ENCODE assay signal across 1 cellular context in the genomic region with DNA sequence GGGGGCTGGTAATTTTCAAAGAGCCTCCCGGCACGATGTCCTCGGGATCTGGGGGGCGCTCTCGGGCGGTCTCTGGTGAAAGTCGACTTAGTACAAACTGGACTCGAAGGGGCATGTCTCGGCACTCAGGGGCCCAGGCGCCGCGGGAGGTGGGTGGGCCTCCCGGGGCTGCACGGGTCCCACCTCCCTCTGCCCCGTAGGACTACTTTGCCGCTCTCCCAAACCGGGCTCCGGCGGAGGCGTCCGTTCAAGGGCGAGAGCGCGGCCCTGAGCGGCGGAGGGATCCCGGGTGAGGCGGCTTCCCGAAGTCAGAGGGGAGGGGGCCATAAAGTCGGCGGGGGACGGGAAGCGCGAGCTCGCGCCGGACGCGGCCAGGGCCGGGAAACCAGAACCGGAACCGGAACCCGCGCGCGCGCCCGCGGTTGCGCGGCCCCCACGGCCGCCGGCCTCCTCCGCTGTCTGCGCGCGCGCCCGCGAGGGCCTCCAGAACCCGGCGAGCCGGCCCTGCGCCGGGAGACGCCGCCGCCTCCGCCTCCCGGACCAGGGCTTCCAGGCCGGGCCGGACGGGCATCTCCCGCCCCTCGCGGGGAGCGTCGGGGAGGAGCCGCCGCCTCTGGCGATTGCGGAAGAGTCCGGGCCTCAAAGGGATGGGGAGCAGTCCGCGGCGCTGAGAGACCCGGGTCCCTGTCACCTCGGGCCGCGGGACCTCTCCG.
A peak's percentile ranks its signal among the peaks of the same experiment; 100 is the strongest.
TF ChIP-seq lines count a peak whose summit lies in the region.

ARHGEF12 (plus strand) TSS at position 486 of the 713 bp plus-strand sequence. CDS start 831 bp downstream, outside the sequence.

TF ChIP-seq in HEK293, 187 proteins besides CTCF, POLR2A, EP300 and RAD21 (continued from another document and continues in another):
- peak; percentile 77; the same call in 1 of the 2 replicates for TF ChIP-seq INSM2 (tag by site-specific recombination; IDR thresholded peaks at IDR 0.05)
- TF ChIP-seq PRDM2 (tag by site-specific recombination; IDR thresholded peaks at IDR 0.05; ENCODE audit: borderline replicate concordance): no peak
- no peak for TF ChIP-seq ZNF175 (tag by site-specific recombination; IDR thresholded peaks at IDR 0.05)
- TF ChIP-seq, protein P1, sequence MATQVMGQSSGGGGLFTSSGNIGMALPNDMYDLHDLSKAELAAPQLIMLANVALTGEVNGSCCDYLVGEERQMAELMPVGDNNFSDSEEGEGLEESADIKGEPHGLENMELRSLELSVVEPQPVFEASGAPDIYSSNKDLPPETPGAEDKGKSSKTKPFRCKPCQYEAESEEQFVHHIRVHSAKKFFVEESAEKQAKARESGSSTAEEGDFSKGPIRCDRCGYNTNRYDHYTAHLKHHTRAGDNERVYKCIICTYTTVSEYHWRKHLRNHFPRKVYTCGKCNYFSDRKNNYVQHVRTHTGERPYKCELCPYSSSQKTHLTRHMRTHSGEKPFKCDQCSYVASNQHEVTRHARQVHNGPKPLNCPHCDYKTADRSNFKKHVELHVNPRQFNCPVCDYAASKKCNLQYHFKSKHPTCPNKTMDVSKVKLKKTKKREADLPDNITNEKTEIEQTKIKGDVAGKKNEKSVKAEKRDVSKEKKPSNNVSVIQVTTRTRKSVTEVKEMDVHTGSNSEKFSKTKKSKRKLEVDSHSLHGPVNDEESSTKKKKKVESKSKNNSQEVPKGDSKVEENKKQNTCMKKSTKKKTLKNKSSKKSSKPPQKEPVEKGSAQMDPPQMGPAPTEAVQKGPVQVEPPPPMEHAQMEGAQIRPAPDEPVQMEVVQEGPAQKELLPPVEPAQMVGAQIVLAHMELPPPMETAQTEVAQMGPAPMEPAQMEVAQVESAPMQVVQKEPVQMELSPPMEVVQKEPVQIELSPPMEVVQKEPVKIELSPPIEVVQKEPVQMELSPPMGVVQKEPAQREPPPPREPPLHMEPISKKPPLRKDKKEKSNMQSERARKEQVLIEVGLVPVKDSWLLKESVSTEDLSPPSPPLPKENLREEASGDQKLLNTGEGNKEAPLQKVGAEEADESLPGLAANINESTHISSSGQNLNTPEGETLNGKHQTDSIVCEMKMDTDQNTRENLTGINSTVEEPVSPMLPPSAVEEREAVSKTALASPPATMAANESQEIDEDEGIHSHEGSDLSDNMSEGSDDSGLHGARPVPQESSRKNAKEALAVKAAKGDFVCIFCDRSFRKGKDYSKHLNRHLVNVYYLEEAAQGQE (tag by site-specific recombination; IDR thresholded peaks at IDR 0.05): peak; percentile 55; the same call in 1 of the 2 replicates
- peak; percentile 35; the same call in 1 of the 2 replicates for TF ChIP-seq SCRT2 (tag by site-specific recombination; IDR thresholded peaks at IDR 0.05)
- no peak for TF ChIP-seq ZNF830 (tag by site-specific recombination; IDR thresholded peaks at IDR 0.05; ENCODE audit: low read depth)
- TF ChIP-seq ZNF239 (tag by site-specific recombination; IDR thresholded peaks at IDR 0.05): peak; percentile 67; the same call in 1 of the 2 replicates
- TF ChIP-seq KLF8 (tag by site-specific recombination; IDR thresholded peaks at IDR 0.05): peak; percentile 92
- no peak for TF ChIP-seq ZSCAN4 (tag by site-specific recombination; IDR thresholded peaks at IDR 0.05)
- TF ChIP-seq ZNF18 (tag by site-specific recombination; IDR thresholded peaks at IDR 0.05): peak; percentile 26; the same call in 1 of the 2 replicates
- no peak for TF ChIP-seq ZNF266 (tag by site-specific recombination; IDR thresholded peaks at IDR 0.05; ENCODE audit: low read depth)
- TF ChIP-seq GLIS1 (tag by site-specific recombination; IDR thresholded peaks at IDR 0.05): peak; percentile 97
- no peak for TF ChIP-seq HOXD13 (CRISPR knock-in tag; IDR thresholded peaks at IDR 0.05; ENCODE audit: borderline replicate concordance)
- TF ChIP-seq ZNF335 (tag by site-specific recombination; conservative IDR thresholded peaks at IDR 0.05): peak; percentile 62
- peak; percentile 77; the same call in 1 of the 2 replicates for TF ChIP-seq KLF7 (tag by site-specific recombination; IDR thresholded peaks at IDR 0.05; ENCODE audit: borderline replicate concordance)
- TF ChIP-seq ZNF610 (tag by site-specific recombination; IDR thresholded peaks at IDR 0.05; ENCODE audit: borderline replicate concordance): peak; percentile 98
- 0 out of 2 replicates have a peak, but pooled peaks have one; percentile 43 for TF ChIP-seq ZNF174 (tag by site-specific recombination; IDR thresholded peaks at IDR 0.05)
- peak; percentile 92; the same call in 1 of the 2 replicates for TF ChIP-seq ZNF561 (tag by site-specific recombination; IDR thresholded peaks at IDR 0.05; ENCODE audit: borderline replicate concordance)
- TF ChIP-seq, protein P2, sequence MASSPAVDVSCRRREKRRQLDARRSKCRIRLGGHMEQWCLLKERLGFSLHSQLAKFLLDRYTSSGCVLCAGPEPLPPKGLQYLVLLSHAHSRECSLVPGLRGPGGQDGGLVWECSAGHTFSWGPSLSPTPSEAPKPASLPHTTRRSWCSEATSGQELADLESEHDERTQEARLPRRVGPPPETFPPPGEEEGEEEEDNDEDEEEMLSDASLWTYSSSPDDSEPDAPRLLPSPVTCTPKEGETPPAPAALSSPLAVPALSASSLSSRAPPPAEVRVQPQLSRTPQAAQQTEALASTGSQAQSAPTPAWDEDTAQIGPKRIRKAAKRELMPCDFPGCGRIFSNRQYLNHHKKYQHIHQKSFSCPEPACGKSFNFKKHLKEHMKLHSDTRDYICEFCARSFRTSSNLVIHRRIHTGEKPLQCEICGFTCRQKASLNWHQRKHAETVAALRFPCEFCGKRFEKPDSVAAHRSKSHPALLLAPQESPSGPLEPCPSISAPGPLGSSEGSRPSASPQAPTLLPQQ (tag by site-specific recombination; IDR thresholded peaks at IDR 0.05): peak; percentile 97
- TF ChIP-seq ZNF623 (tag by site-specific recombination; IDR thresholded peaks at IDR 0.05): no peak; the same call in 1 of the 2 replicates
- no peak for TF ChIP-seq ZNF473 (tag by site-specific recombination; IDR thresholded peaks at IDR 0.05)
- TF ChIP-seq SETDB1 (IDR thresholded peaks at IDR 0.05; ENCODE audit: insufficient read length, low read length): no peak
- no peak for TF ChIP-seq ZNF791 (tag by site-specific recombination; IDR thresholded peaks at IDR 0.05)
- peak; percentile 70; the same call in 1 of the 2 replicates for TF ChIP-seq ZIC2 (tag by site-specific recombination; IDR thresholded peaks at IDR 0.05)
- TF ChIP-seq KLF9 (tag by site-specific recombination; IDR thresholded peaks at IDR 0.05; ENCODE audit: low read depth): peak; percentile 58
- TF ChIP-seq ZNF654 (tag by site-specific recombination; IDR thresholded peaks at IDR 0.05; ENCODE audit: low read depth): no peak
- TF ChIP-seq, protein P3, sequence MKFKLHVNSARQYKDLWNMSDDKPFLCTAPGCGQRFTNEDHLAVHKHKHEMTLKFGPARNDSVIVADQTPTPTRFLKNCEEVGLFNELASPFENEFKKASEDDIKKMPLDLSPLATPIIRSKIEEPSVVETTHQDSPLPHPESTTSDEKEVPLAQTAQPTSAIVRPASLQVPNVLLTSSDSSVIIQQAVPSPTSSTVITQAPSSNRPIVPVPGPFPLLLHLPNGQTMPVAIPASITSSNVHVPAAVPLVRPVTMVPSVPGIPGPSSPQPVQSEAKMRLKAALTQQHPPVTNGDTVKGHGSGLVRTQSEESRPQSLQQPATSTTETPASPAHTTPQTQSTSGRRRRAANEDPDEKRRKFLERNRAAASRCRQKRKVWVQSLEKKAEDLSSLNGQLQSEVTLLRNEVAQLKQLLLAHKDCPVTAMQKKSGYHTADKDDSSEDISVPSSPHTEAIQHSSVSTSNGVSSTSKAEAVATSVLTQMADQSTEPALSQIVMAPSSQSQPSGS (tag by site-specific recombination; IDR thresholded peaks at IDR 0.05; ENCODE audit: low read depth): no peak
- TF ChIP-seq ZBTB6 (tag by site-specific recombination; IDR thresholded peaks at IDR 0.05): peak; percentile 36; the same call in 1 of the 2 replicates
- peak; percentile 89 for TF ChIP-seq SP7 (tag by site-specific recombination; IDR thresholded peaks at IDR 0.05)
- TF ChIP-seq ZNF112 (tag by site-specific recombination; IDR thresholded peaks at IDR 0.05): no peak
- TF ChIP-seq ZNF16 (tag by site-specific recombination; IDR thresholded peaks at IDR 0.05; ENCODE audit: low read depth): no peak
- TF ChIP-seq ZNF596 (tag by site-specific recombination; IDR thresholded peaks at IDR 0.05): peak; percentile 58; the same call in 1 of the 2 replicates
- no peak for TF ChIP-seq ZNF19 (tag by site-specific recombination; IDR thresholded peaks at IDR 0.05; ENCODE audit: low read depth)
- TF ChIP-seq ZNF571 (tag by site-specific recombination; IDR thresholded peaks at IDR 0.05): no peak
- peak; percentile 96 for TF ChIP-seq KLF16 (tag by site-specific recombination; IDR thresholded peaks at IDR 0.05)
- TF ChIP-seq ZNF629 (tag by site-specific recombination; IDR thresholded peaks at IDR 0.05): peak; percentile 89
- TF ChIP-seq ZNF24 (tag by site-specific recombination; IDR thresholded peaks at IDR 0.05): peak; percentile 87
- no peak for TF ChIP-seq ZNF133 (tag by site-specific recombination; IDR thresholded peaks at IDR 0.05)
- TF ChIP-seq OSR2 (tag by site-specific recombination; IDR thresholded peaks at IDR 0.05): no peak
- peak; percentile 94 for TF ChIP-seq ZNF324 (tag by site-specific recombination; IDR thresholded peaks at IDR 0.05)
